In genomic region chr6:28943557-28944411, GRCh38 we compare ENCODE assay signal across 1 cellular context.
TF ChIP-seq lines count a peak whose summit lies in the region.

No MANE protein-coding gene starts in this region.

TF ChIP-seq in HepG2, 621 proteins besides CTCF, POLR2A, EP300 and RAD21 (continued from another document and continues in another):
- TF ChIP-seq, protein P1, sequence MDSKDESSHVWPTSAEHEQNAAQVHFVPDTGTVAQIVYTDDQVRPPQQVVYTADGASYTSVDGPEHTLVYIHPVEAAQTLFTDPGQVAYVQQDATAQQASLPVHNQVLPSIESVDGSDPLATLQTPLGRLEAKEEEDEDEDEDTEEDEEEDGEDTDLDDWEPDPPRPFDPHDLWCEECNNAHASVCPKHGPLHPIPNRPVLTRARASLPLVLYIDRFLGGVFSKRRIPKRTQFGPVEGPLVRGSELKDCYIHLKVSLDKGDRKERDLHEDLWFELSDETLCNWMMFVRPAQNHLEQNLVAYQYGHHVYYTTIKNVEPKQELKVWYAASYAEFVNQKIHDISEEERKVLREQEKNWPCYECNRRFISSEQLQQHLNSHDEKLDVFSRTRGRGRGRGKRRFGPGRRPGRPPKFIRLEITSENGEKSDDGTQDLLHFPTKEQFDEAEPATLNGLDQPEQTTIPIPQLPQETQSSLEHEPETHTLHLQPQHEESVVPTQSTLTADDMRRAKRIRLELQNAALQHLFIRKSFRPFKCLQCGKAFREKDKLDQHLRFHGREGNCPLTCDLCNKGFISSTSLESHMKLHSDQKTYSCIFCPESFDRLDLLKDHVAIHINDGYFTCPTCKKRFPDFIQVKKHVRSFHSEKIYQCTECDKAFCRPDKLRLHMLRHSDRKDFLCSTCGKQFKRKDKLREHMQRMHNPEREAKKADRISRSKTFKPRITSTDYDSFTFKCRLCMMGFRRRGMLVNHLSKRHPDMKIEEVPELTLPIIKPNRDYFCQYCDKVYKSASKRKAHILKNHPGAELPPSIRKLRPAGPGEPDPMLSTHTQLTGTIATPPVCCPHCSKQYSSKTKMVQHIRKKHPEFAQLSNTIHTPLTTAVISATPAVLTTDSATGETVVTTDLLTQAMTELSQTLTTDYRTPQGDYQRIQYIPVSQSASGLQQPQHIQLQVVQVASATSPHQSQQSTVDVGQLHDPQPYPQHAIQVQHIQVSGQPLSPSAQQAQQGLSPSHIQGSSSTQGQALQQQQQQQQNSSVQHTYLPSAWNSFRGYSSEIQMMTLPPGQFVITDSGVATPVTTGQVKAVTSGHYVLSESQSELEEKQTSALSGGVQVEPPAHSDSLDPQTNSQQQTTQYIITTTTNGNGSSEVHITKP (CRISPR knock-in tag; IDR thresholded peaks at IDR 0.05; ENCODE audit: low read depth): peak; percentile 86
- TF ChIP-seq NFIB (CRISPR knock-in tag; IDR thresholded peaks at IDR 0.05; ENCODE audit: borderline replicate concordance) (no peak), ZFP37 (CRISPR knock-in tag; IDR thresholded peaks at IDR 0.05; ENCODE audit: borderline replicate concordance) (peak; percentile 75; the same call in 1 of the 2 replicates), ZBTB14 (CRISPR knock-in tag; IDR thresholded peaks at IDR 0.05) (no peak), SATB2 (CRISPR knock-in tag; IDR thresholded peaks at IDR 0.05) (no peak), ZNF839 (CRISPR knock-in tag; IDR thresholded peaks at IDR 0.05; ENCODE audit: borderline replicate concordance) (no peak), CBFB (CRISPR knock-in tag; IDR thresholded peaks at IDR 0.05) (no peak), IKZF1 (IDR thresholded peaks at IDR 0.05) (no peak), DNMT3B (CRISPR knock-in tag; conservative IDR thresholded peaks at IDR 0.05) (no peak), BORCS8-MEF2B (CRISPR knock-in tag; IDR thresholded peaks at IDR 0.05) (no peak; the same call in 1 of the 2 replicates), CCDC6 (CRISPR knock-in tag; IDR thresholded peaks at IDR 0.05) (peak; percentile 47; the same call in 1 of the 2 replicates), ARID4A (CRISPR knock-in tag; IDR thresholded peaks at IDR 0.05; ENCODE audit: borderline replicate concordance) (peak; percentile 67; the same call in 1 of the 2 replicates), SIX4 (CRISPR knock-in tag; IDR thresholded peaks at IDR 0.05) (no peak), ZNF121 (CRISPR knock-in tag; IDR thresholded peaks at IDR 0.05) (0 out of 2 replicates have a peak, but pooled peaks have one; percentile 35), ZNF605 (CRISPR knock-in tag; IDR thresholded peaks at IDR 0.05) (peak; percentile 79), ZNF562 (CRISPR knock-in tag; IDR thresholded peaks at IDR 0.05; ENCODE audit: borderline replicate concordance) (no peak), SMAD9 (CRISPR knock-in tag; IDR thresholded peaks at IDR 0.05) (no peak), HNRNPH1 (optimal IDR thresholded peaks at IDR 0.05; ENCODE audit: low read depth, low read length) (no peak), ZSCAN25 (CRISPR knock-in tag; IDR thresholded peaks at IDR 0.05) (no peak; the same call in 1 of the 2 replicates), FOXA1 (IDR thresholded peaks at IDR 0.05) (no peak), FOXA1 (CRISPR knock-in tag; IDR thresholded peaks at IDR 0.05) (0 out of 2 replicates have a peak, but pooled peaks have one; percentile 1), GABPA (IDR thresholded peaks at IDR 0.05; ENCODE audit: low read depth, low read length) (no peak), GABPA (CRISPR knock-in tag; IDR thresholded peaks at IDR 0.05; ENCODE audit: low read depth) (0 out of 2 replicates have a peak, but pooled peaks have one; percentile 18), FOXC1 (CRISPR knock-in tag; IDR thresholded peaks at IDR 0.05; ENCODE audit: borderline replicate concordance) (peak; percentile 51; the same call in 1 of the 2 replicates), ZSCAN29 (CRISPR knock-in tag; conservative IDR thresholded peaks at IDR 0.05) (peak; percentile 91), ZNF644 (CRISPR knock-in tag; IDR thresholded peaks at IDR 0.05; ENCODE audit: low read depth) (no peak), MTF1 (CRISPR knock-in tag; IDR thresholded peaks at IDR 0.05) (no peak), LRRFIP1 (CRISPR knock-in tag; conservative IDR thresholded peaks at IDR 0.05) (no peak), ZNF292 (CRISPR knock-in tag; IDR thresholded peaks at IDR 0.05; ENCODE audit: borderline replicate concordance, low read depth) (no peak), CC2D1A (CRISPR knock-in tag; IDR thresholded peaks at IDR 0.05) (peak; percentile 78; the same call in 1 of the 2 replicates), KDM5B (CRISPR knock-in tag; IDR thresholded peaks at IDR 0.05; ENCODE audit: borderline replicate concordance) (no peak; the same call in 1 of the 2 replicates), CEBPZ (IDR thresholded peaks at IDR 0.05; ENCODE audit: low read length) (no peak), ZNF333 (CRISPR knock-in tag; IDR thresholded peaks at IDR 0.05; ENCODE audit: borderline replicate concordance) (no peak), RBAK (CRISPR knock-in tag; IDR thresholded peaks at IDR 0.05) (no peak), HNRNPL (IDR thresholded peaks at IDR 0.05; ENCODE audit: low read depth, low read length) (no peak), ATF1 (CRISPR knock-in tag; IDR thresholded peaks at IDR 0.05) (0 out of 2 replicates have a peak, but pooled peaks have one; percentile 51), SUZ12 (IDR thresholded peaks at IDR 0.05; ENCODE audit: low read depth, low read length) (no peak), NR1H2 (CRISPR knock-in tag; IDR thresholded peaks at IDR 0.05; ENCODE audit: borderline replicate concordance, low read depth) (no peak), SALL2 (CRISPR knock-in tag; IDR thresholded peaks at IDR 0.05) (peak; percentile 21; the same call in 1 of the 2 replicates), ZNF790 (CRISPR knock-in tag; IDR thresholded peaks at IDR 0.05; ENCODE audit: borderline replicate concordance) (0 out of 2 replicates have a peak, but pooled peaks have one; percentile 17), ZBTB7B (CRISPR knock-in tag; IDR thresholded peaks at IDR 0.05) (peak; percentile 84), NAIF1 (CRISPR knock-in tag; IDR thresholded peaks at IDR 0.05; ENCODE audit: borderline replicate concordance) (peak; percentile 29; the same call in 1 of the 2 replicates), PAX8 (CRISPR knock-in tag; IDR thresholded peaks at IDR 0.05; ENCODE audit: borderline replicate concordance) (0 out of 2 replicates have a peak, but pooled peaks have one; percentile 48)
- TF ChIP-seq, protein P2, sequence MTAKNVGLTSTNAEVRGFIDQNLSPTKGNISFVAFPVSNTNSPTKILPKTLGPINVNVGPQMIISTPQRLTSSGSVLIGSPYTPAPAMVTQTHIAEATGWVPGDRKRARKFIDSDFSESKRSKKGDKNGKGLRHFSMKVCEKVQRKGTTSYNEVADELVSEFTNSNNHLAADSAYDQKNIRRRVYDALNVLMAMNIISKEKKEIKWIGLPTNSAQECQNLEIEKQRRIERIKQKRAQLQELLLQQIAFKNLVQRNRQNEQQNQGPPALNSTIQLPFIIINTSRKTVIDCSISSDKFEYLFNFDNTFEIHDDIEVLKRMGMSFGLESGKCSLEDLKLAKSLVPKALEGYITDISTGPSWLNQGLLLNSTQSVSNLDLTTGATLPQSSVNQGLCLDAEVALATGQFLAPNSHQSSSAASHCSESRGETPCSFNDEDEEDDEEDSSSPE (CRISPR knock-in tag; IDR thresholded peaks at IDR 0.05): no peak
- TF ChIP-seq, protein P3, sequence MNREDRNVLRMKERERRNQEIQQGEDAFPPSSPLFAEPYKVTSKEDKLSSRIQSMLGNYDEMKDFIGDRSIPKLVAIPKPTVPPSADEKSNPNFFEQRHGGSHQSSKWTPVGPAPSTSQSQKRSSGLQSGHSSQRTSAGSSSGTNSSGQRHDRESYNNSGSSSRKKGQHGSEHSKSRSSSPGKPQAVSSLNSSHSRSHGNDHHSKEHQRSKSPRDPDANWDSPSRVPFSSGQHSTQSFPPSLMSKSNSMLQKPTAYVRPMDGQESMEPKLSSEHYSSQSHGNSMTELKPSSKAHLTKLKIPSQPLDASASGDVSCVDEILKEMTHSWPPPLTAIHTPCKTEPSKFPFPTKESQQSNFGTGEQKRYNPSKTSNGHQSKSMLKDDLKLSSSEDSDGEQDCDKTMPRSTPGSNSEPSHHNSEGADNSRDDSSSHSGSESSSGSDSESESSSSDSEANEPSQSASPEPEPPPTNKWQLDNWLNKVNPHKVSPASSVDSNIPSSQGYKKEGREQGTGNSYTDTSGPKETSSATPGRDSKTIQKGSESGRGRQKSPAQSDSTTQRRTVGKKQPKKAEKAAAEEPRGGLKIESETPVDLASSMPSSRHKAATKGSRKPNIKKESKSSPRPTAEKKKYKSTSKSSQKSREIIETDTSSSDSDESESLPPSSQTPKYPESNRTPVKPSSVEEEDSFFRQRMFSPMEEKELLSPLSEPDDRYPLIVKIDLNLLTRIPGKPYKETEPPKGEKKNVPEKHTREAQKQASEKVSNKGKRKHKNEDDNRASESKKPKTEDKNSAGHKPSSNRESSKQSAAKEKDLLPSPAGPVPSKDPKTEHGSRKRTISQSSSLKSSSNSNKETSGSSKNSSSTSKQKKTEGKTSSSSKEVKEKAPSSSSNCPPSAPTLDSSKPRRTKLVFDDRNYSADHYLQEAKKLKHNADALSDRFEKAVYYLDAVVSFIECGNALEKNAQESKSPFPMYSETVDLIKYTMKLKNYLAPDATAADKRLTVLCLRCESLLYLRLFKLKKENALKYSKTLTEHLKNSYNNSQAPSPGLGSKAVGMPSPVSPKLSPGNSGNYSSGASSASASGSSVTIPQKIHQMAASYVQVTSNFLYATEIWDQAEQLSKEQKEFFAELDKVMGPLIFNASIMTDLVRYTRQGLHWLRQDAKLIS (CRISPR knock-in tag; IDR thresholded peaks at IDR 0.05): no peak
